Comparison of ENCODE assay signal across 1 cellular context in genomic region chr9:69519470-69520240, GRCh38.
A peak's percentile ranks its signal among the peaks of the same experiment; 100 is the strongest.
TF ChIP-seq lines count a peak whose summit lies in the region.

No MANE protein-coding gene starts in this region.

TF ChIP-seq in HepG2, 621 proteins besides CTCF, POLR2A, EP300 and RAD21 (continued from another document and continues in another):
- no peak for TF ChIP-seq ZBED4 (CRISPR knock-in tag; IDR thresholded peaks at IDR 0.05; ENCODE audit: borderline replicate concordance)
- TF ChIP-seq MIER2 (CRISPR knock-in tag; IDR thresholded peaks at IDR 0.05), result no peak
- no peak for TF ChIP-seq SUZ12 (IDR thresholded peaks at IDR 0.05; ENCODE audit: low read depth, low read length)
- peak; percentile 98 for TF ChIP-seq ZBTB43 (CRISPR knock-in tag; conservative IDR thresholded peaks at IDR 0.05)
- peak; percentile 8; the same call in 1 of the 2 replicates for TF ChIP-seq LCORL (IDR thresholded peaks at IDR 0.05)
- TF ChIP-seq LCORL (CRISPR knock-in tag; IDR thresholded peaks at IDR 0.05), result peak; percentile 75
- TF ChIP-seq ZNF331 (CRISPR knock-in tag; IDR thresholded peaks at IDR 0.05), result peak; percentile 39; the same call in 1 of the 2 replicates
- TF ChIP-seq PPARG (CRISPR knock-in tag; conservative IDR thresholded peaks at IDR 0.05), result peak; percentile 53; the same call in 1 of the 2 replicates
- no peak for TF ChIP-seq FOSL1 (CRISPR knock-in tag; IDR thresholded peaks at IDR 0.05; ENCODE audit: borderline replicate concordance)
- no peak for TF ChIP-seq DDIT3 (CRISPR knock-in tag; IDR thresholded peaks at IDR 0.05)
- no peak for TF ChIP-seq GPBP1L1 (CRISPR knock-in tag; IDR thresholded peaks at IDR 0.05)
- TF ChIP-seq BRD4 (CRISPR knock-in tag; IDR thresholded peaks at IDR 0.05), result no peak
- TF ChIP-seq PCBP2 (optimal IDR thresholded peaks at IDR 0.05; ENCODE audit: low read depth, low read length, poor library complexity, severe bottlenecking), result no peak
- no peak for TF ChIP-seq MLLT10 (CRISPR knock-in tag; IDR thresholded peaks at IDR 0.05)
- TF ChIP-seq GZF1 (CRISPR knock-in tag; IDR thresholded peaks at IDR 0.05), result peak; percentile 98
- no peak for TF ChIP-seq ZNF788 (CRISPR knock-in tag; IDR thresholded peaks at IDR 0.05; ENCODE audit: borderline replicate concordance)
- no peak for TF ChIP-seq ZNF253 (CRISPR knock-in tag; IDR thresholded peaks at IDR 0.05; ENCODE audit: borderline replicate concordance)
- no peak for TF ChIP-seq GMEB1 (CRISPR knock-in tag; IDR thresholded peaks at IDR 0.05; ENCODE audit: borderline replicate concordance)
- no peak for TF ChIP-seq ZNF143 (CRISPR knock-in tag; IDR thresholded peaks at IDR 0.05)
- no peak for TF ChIP-seq ZNF672 (CRISPR knock-in tag; IDR thresholded peaks at IDR 0.05)
- TF ChIP-seq ZNF552 (CRISPR knock-in tag; IDR thresholded peaks at IDR 0.05; ENCODE audit: borderline replicate concordance), result no peak
- peak; percentile 84; the same call in 1 of the 2 replicates for TF ChIP-seq ZNF503 (CRISPR knock-in tag; IDR thresholded peaks at IDR 0.05)
- 0 out of 2 replicates have a peak, but pooled peaks have one; percentile 73 for TF ChIP-seq ZNF761 (CRISPR knock-in tag; conservative IDR thresholded peaks at IDR 0.05)
- TF ChIP-seq YEATS4 (CRISPR knock-in tag; IDR thresholded peaks at IDR 0.05; ENCODE audit: borderline replicate concordance), result no peak
- TF ChIP-seq JUNB (CRISPR knock-in tag; IDR thresholded peaks at IDR 0.05; ENCODE audit: borderline replicate concordance), result no peak
- TF ChIP-seq ZNF644 (CRISPR knock-in tag; IDR thresholded peaks at IDR 0.05; ENCODE audit: low read depth), result peak; percentile 22; the same call in 1 of the 2 replicates
- no peak for TF ChIP-seq ZHX1 (CRISPR knock-in tag; IDR thresholded peaks at IDR 0.05; ENCODE audit: low read depth)
- TF ChIP-seq ZNF367 (CRISPR knock-in tag; IDR thresholded peaks at IDR 0.05; ENCODE audit: borderline replicate concordance), result no peak
- no peak for TF ChIP-seq ZNF574 (CRISPR knock-in tag; IDR thresholded peaks at IDR 0.05)
- TF ChIP-seq ZSCAN21 (CRISPR knock-in tag; IDR thresholded peaks at IDR 0.05; ENCODE audit: borderline replicate concordance), result no peak
- TF ChIP-seq ETS1 (CRISPR knock-in tag; IDR thresholded peaks at IDR 0.05), result no peak
- TF ChIP-seq CAMTA2 (CRISPR knock-in tag; IDR thresholded peaks at IDR 0.05; ENCODE audit: borderline replicate concordance), result no peak
- no peak for TF ChIP-seq EED (CRISPR knock-in tag; IDR thresholded peaks at IDR 0.05)
- TF ChIP-seq NKX3-1 (CRISPR knock-in tag; IDR thresholded peaks at IDR 0.05), result 0 out of 2 replicates have a peak, but pooled peaks have one; percentile 60
- TF ChIP-seq HMG20A (CRISPR knock-in tag; IDR thresholded peaks at IDR 0.05; ENCODE audit: borderline replicate concordance), result peak; percentile 81; the same call in 1 of the 2 replicates
- no peak for TF ChIP-seq HBP1 (CRISPR knock-in tag; IDR thresholded peaks at IDR 0.05; ENCODE audit: low read depth)
- TF ChIP-seq ZKSCAN8 (CRISPR knock-in tag; IDR thresholded peaks at IDR 0.05; ENCODE audit: borderline replicate concordance), result 0 out of 2 replicates have a peak, but pooled peaks have one; percentile 52
- no peak for TF ChIP-seq ZNF235 (CRISPR knock-in tag; IDR thresholded peaks at IDR 0.05; ENCODE audit: borderline replicate concordance)
- no peak for TF ChIP-seq ZNF335 (CRISPR knock-in tag; IDR thresholded peaks at IDR 0.05)
- TF ChIP-seq YEATS2 (CRISPR knock-in tag; IDR thresholded peaks at IDR 0.05; ENCODE audit: borderline replicate concordance), result no peak
- peak; percentile 28; the same call in 1 of the 2 replicates for TF ChIP-seq FOSL2 (CRISPR knock-in tag; IDR thresholded peaks at IDR 0.05)
- no peak for TF ChIP-seq ZNF317 (CRISPR knock-in tag; IDR thresholded peaks at IDR 0.05)
